20 cellular contexts compared by ENCODE assay signal in the genomic region with DNA sequence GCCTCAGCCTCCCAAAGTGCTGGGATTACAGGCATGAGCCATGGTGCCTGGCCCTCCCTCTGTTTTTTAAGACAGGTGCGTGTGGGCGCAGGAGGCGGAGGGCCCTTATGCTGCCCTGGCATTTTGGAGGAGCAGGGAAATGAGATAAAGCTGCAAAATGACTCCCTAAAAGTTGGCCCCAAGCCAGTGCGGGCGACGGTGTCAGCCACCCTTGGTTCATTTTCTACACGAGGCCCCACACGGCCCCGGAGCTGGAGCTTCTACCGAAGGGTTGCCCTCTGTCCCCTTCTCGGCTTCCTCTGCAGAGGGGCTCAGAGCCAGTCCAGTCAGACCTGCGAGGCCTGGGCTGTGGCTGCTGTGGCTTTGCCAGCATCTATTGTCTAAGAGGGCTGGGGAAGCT.
A peak's percentile ranks its signal among the peaks of the same experiment; 100 is the strongest.
DNase-seq lines count a peak whose midpoint lies in the region; ATAC-seq and TF ChIP-seq lines count a peak whose summit lies in the region.
"Had no signal": no experiment of that assay in that cellular context is flagged by ENCODE, and none has a peak within 500 bp of the region (broad histone marks: within the 10 kb centered on the region; RNA-seq: fewer than 3 reads in every experiment).

No MANE protein-coding gene starts in this region.

- H3K27ac ChIP-seq in SK-N-SH (ENCODE audit: low read depth in 2 of 2, low read length in 1 of 2) (no peak overlapping the region), osteoblast (ENCODE audit: low read depth, low read length) (no peak overlapping the region), WERI-Rb-1 (no peak overlapping the region)
- H3K27ac ChIP-seq: BLaER1 treated with 17β-estradiol and CSF1 and Interleukin-3, amounts not matched to agents 10 nM and 100 nM; GM23248 had no signal

- H4K20me1 ChIP-seq in SK-N-SH (ENCODE audit: insufficient read depth) (no peaks in the 10 kb centered on the region), osteoblast (ENCODE audit: insufficient read depth, low read length) (no peaks in the 10 kb centered on the region)

- H3K4me2 ChIP-seq in SK-N-SH (no peak overlapping the region), osteoblast (ENCODE audit: insufficient read depth, low read length) (no peak overlapping the region)
- H3K4me2 ChIP-seq: BLaER1 treated with 17β-estradiol and CSF1 and Interleukin-3, amounts not matched to agents 10 nM and 100 nM had no signal

- H3F3A ChIP-seq in SK-N-SH (replicated peaks; ENCODE audit: insufficient read depth): no peaks in the 10 kb centered on the region

- no peak for ATAC-seq in SK-N-SH treated with all-trans-retinoic acid at 6 μM for 48 hours
- ATAC-seq: GM12878, HCT116, HepG2 had no signal

- peaks cover 2 to 3% (median 2%) of the 10 kb centered on the region in 3 donors for H3K27me3 Mint-ChIP-seq in CD14-positive monocyte (ENCODE audit: low read depth in 3 of 3)

- H2AFZ ChIP-seq in SK-N-SH (ENCODE audit: low read depth) (no peak overlapping the region), osteoblast (ENCODE audit: low read length) (no peak overlapping the region)
- H2AFZ ChIP-seq: GM23248 had no signal

- CTCF ChIA-PET in SK-N-SH (lab: Yijun Ruan, JAX): interaction anchor here (0.6 to 3.4 kb wide), 8 partner anchors 9 to 628 kb away, joined by 3 to 22 read pairs (median 4); no protein-coding TSS in a partner anchor

- H3K4me3 Mint-ChIP-seq in CD14-positive monocyte: no peak overlapping the region
- H3K4me3 Mint-ChIP-seq: B cell; CD4-positive, CD25-positive, alpha-beta regulatory T cell; CD8-positive, alpha-beta memory T cell; IgD-negative memory B cell had no signal

- 68% methylated on average over 8 of the region's 12 CpGs for WGBS in SK-N-SH (ENCODE audit: low lambda C conversion rate)

- DNase-seq in SK-N-SH (peak; percentile 11), RPMI8226 (peak; percentile 35), osteoblast (ENCODE audit: insufficient read length, low spot score, missing footprints) (peak; percentile 5), WERI-Rb-1 (no peak), CD14-positive monocyte (ENCODE audit: low spot score) (no peak)
- DNase-seq: CD4-positive, CD25-positive, alpha-beta regulatory T cell; CD8-positive, alpha-beta memory T cell; COR-L47; DMS 273 treated with DMSO at 0.1 percent for 48 hours; DMS53; DND-41; EL; GM23248 had no signal

- no peaks in the 10 kb centered on the region for H3K36me3 ChIP-seq in SK-N-SH (replicated peaks in 1 of 2; ENCODE audit: control insufficient read depth in 1 of 2, insufficient read depth in 2 of 2, low read length in 1 of 2)
- H3K36me3 ChIP-seq in osteoblast (ENCODE audit: insufficient read depth, low read length): no peaks in the 10 kb centered on the region
- H3K36me3 ChIP-seq in WERI-Rb-1: no peaks in the 10 kb centered on the region
- H3K36me3 ChIP-seq: BLaER1 treated with 17β-estradiol and CSF1 and Interleukin-3, amounts not matched to agents 10 nM and 100 nM had no signal

- H3K27ac Mint-ChIP-seq in CD14-positive monocyte: peak overlapping the region in 1 of 7 donors; percentile 34
- H3K27ac Mint-ChIP-seq: B cell; CD4-positive, CD25-positive, alpha-beta regulatory T cell; CD8-positive, alpha-beta memory T cell had no signal

- no peaks in the 10 kb centered on the region for H3K4me1 Mint-ChIP-seq in CD14-positive monocyte
- H3K4me1 Mint-ChIP-seq: B cell; CD4-positive, CD25-positive, alpha-beta regulatory T cell; CD8-positive, alpha-beta memory T cell; IgD-negative memory B cell had no signal

- H3K79me2 ChIP-seq in SK-N-SH (ENCODE audit: insufficient read depth): no peaks in the 10 kb centered on the region
- H3K79me2 ChIP-seq in osteoblast (ENCODE audit: insufficient read depth, low read length): no peaks in the 10 kb centered on the region

- intact Hi-C loops in CD14-positive monocyte (cut with micrococcal nuclease): loop anchor here in 1 of 2 donors (10.0 kb wide), 1 partner anchor 604 kb away; no protein-coding TSS in a partner anchor

- no peak for TF ChIP-seq RAD21 in SK-N-SH (IDR thresholded peaks at IDR 0.05; ENCODE audit: low read length)

- H3K4me1 ChIP-seq in SK-N-SH (ENCODE audit: control insufficient read depth in 1 of 2, insufficient read depth in 2 of 2, low read depth in 1 of 2, low read length in 1 of 2): peaks cover 0 to 13% of the 10 kb centered on the region in 2 experiments; a peak in 2 of 4 replicates
- no peaks in the 10 kb centered on the region for H3K4me1 ChIP-seq in osteoblast (ENCODE audit: insufficient read depth, low read length)

- no peaks in the 10 kb centered on the region for H3K36me3 Mint-ChIP-seq in CD14-positive monocyte
- H3K36me3 Mint-ChIP-seq: CD4-positive, CD25-positive, alpha-beta regulatory T cell; CD8-positive, alpha-beta memory T cell; IgD-negative memory B cell had no signal

- POLR2A ChIA-PET in SK-N-SH (lab: Yijun Ruan, JAX): no interaction called here

- no peaks in the 10 kb centered on the region for H3K9me2 ChIP-seq in SK-N-SH

- no peak for TF ChIP-seq EP300 in SK-N-SH (IDR thresholded peaks at IDR 0.05; ENCODE audit: borderline replicate concordance in 1 of 2, low read depth in 1 of 2, low read length in 1 of 2)

- H3K9me3 Mint-ChIP-seq in CD14-positive monocyte: peaks cover 0 to 1% (median 0%) of the 10 kb centered on the region in 7 donors
- H3K9me3 Mint-ChIP-seq: CD4-positive, CD25-positive, alpha-beta regulatory T cell had no signal

- TF ChIP-seq CTCF in SK-N-SH (IDR thresholded peaks at IDR 0.05): no peak
- TF ChIP-seq CTCF in osteoblast (IDR thresholded peaks at IDR 0.05; ENCODE audit: extremely low read depth, low read depth, low read length): no peak
- TF ChIP-seq CTCF in WERI-Rb-1 (IDR thresholded peaks at IDR 0.05; ENCODE audit: low read depth, low read length): no peak
- no peak for TF ChIP-seq CTCF in CD14-positive monocyte (IDR thresholded peaks at IDR 0.05)

- H3K4me3 ChIP-seq in SK-N-SH (ENCODE audit: low read depth in 2 of 2, low read length in 1 of 2) (no peak overlapping the region), osteoblast (ENCODE audit: insufficient read depth, low read length) (no peak overlapping the region), WERI-Rb-1 (ENCODE audit: low read depth, low read length) (no peak overlapping the region)
- H3K4me3 ChIP-seq: BLaER1 treated with 17β-estradiol and CSF1 and Interleukin-3, amounts not matched to agents 10 nM and 100 nM; GM12878; GM23248 had no signal

- no peaks in the 10 kb centered on the region for H3K27me3 ChIP-seq in SK-N-SH (ENCODE audit: insufficient read depth)
- H3K27me3 ChIP-seq in osteoblast (ENCODE audit: insufficient read depth, low read length): no peaks in the 10 kb centered on the region
- no peaks in the 10 kb centered on the region for H3K27me3 ChIP-seq in WERI-Rb-1 (ENCODE audit: insufficient read depth, low read depth, severe bottlenecking)
- H3K27me3 ChIP-seq: BLaER1 treated with 17β-estradiol and CSF1 and Interleukin-3, amounts not matched to agents 10 nM and 100 nM had no signal

- H3K9ac ChIP-seq in SK-N-SH: no peak overlapping the region
- H3K9ac ChIP-seq: BLaER1 treated with 17β-estradiol and CSF1 and Interleukin-3, amounts not matched to agents 10 nM and 100 nM; GM23248 had no signal

- H3K9me3 ChIP-seq in SK-N-SH: no peaks in the 10 kb centered on the region
- H3K9me3 ChIP-seq in osteoblast (ENCODE audit: low read depth, low read length): no peaks in the 10 kb centered on the region
- H3K9me3 ChIP-seq in WERI-Rb-1 (ENCODE audit: severe bottlenecking): no peaks in the 10 kb centered on the region
- H3K9me3 ChIP-seq: BLaER1 treated with 17β-estradiol and CSF1 and Interleukin-3, amounts not matched to agents 10 nM and 100 nM had no signal

TF ChIP-seq in SK-N-SH, 30 proteins besides CTCF, POLR2A, EP300 and RAD21 (continues in another document):
- no peak for TF ChIP-seq TAF1 (IDR thresholded peaks at IDR 0.05; ENCODE audit: borderline replicate concordance, low read depth, low read length)
- TF ChIP-seq, protein P1, sequence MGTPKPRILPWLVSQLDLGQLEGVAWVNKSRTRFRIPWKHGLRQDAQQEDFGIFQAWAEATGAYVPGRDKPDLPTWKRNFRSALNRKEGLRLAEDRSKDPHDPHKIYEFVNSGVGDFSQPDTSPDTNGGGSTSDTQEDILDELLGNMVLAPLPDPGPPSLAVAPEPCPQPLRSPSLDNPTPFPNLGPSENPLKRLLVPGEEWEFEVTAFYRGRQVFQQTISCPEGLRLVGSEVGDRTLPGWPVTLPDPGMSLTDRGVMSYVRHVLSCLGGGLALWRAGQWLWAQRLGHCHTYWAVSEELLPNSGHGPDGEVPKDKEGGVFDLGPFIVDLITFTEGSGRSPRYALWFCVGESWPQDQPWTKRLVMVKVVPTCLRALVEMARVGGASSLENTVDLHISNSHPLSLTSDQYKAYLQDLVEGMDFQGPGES (IDR thresholded peaks at IDR 0.05; ENCODE audit: low read depth, low read length): no peak
- no peak for TF ChIP-seq TCF12 (IDR thresholded peaks at IDR 0.05)

TF ChIP-seq in SK-N-SH treated with all-trans-retinoic acid at 6 μM for 48 hours, 23 proteins besides CTCF, POLR2A, EP300 and RAD21 (continues in another document):
- no peak for TF ChIP-seq ZNF8 (CRISPR knock-in tag; IDR thresholded peaks at IDR 0.05)
- TF ChIP-seq CSDC2 (CRISPR knock-in tag; IDR thresholded peaks at IDR 0.05): no peak
- no peak for TF ChIP-seq ZFP3 (CRISPR knock-in tag; IDR thresholded peaks at IDR 0.05)
- TF ChIP-seq, protein P2, sequence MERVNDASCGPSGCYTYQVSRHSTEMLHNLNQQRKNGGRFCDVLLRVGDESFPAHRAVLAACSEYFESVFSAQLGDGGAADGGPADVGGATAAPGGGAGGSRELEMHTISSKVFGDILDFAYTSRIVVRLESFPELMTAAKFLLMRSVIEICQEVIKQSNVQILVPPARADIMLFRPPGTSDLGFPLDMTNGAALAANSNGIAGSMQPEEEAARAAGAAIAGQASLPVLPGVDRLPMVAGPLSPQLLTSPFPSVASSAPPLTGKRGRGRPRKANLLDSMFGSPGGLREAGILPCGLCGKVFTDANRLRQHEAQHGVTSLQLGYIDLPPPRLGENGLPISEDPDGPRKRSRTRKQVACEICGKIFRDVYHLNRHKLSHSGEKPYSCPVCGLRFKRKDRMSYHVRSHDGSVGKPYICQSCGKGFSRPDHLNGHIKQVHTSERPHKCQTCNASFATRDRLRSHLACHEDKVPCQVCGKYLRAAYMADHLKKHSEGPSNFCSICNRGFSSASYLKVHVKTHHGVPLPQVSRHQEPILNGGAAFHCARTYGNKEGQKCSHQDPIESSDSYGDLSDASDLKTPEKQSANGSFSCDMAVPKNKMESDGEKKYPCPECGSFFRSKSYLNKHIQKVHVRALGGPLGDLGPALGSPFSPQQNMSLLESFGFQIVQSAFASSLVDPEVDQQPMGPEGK (CRISPR knock-in tag; IDR thresholded peaks at IDR 0.05; ENCODE audit: borderline replicate concordance): no peak

Comparison
In these comparisons a context has a peak if more than half of its experiments do, and no peak if none do; other contexts are left out.
1. DNase-seq: peak in SK-N-SH (single experiment), RPMI8226 (single experiment) and osteoblast (single experiment); none in WERI-Rb-1 (single experiment) and CD14-positive monocyte (single experiment).